ENCODE assay signal across 5 cellular contexts in the genomic region with DNA sequence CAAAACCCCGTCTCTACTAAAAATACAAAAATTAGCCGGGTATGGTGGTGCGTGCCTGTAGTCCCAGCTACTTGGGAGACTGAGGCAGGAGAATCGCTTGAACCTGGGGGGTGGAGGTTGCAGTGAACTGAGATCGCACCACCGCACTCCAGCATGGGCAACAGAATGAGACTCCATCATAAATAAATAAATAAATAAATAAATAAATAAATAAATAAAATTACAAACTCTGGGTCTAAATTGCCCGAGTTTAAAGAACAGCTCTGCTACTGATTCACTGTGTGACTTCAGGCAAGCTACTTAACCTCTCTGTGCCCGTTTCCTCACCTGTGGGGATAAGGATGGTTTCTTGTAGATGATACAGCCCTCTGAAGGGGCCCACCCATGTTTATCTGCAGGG. TPM values are rescaled to one million over a fixed set of nuclear protein-coding genes. Genes with fewer than 3 reads are reported as not detected.
"Had no signal": no experiment of that assay in that cellular context is flagged by ENCODE, and none has a peak within 500 bp of the region (broad histone marks: within the 10 kb centered on the region; RNA-seq: fewer than 3 reads in every experiment).

No MANE protein-coding gene starts in this region.

RNA-seq across cellular contexts. Expression of a gene that starts 16.8 kb away (rescaled TPM):
- total RNA-seq: M059J had no signal

RNA-seq across cellular contexts. Expression of a gene that starts 18.6 kb away (rescaled TPM):
- total RNA-seq: M059J, PC-3, SJSA1 had no signal

RNA-seq across cellular contexts. Expression of a gene that starts 31.1 kb away (rescaled TPM):
- total RNA-seq: M059J, PC-3, Peyer's patch, Right ventricle myocardium superior, SJSA1 had no signal
